10 cellular contexts compared by ENCODE assay signal in genomic region chr6:111686249-111686997, GRCh38.
DNase-seq lines count a peak whose midpoint lies in the region; ATAC-seq and TF ChIP-seq lines count a peak whose summit lies in the region.
"Had no signal": no experiment of that assay in that cellular context is flagged by ENCODE, and none has a peak within 500 bp of the region (broad histone marks: within the 10 kb centered on the region; RNA-seq: fewer than 3 reads in every experiment).

No MANE protein-coding gene starts in this region.

- TF ChIP-seq POLR2A in body of pancreas (IDR thresholded peaks at IDR 0.05), result no peak
- no peak for TF ChIP-seq POLR2A in stomach (IDR thresholded peaks at IDR 0.05)

- TF ChIP-seq CTCF in body of pancreas (IDR thresholded peaks at IDR 0.05), result no peak
- no peak for TF ChIP-seq CTCF in liver (IDR thresholded peaks at IDR 0.05; ENCODE audit: low read depth, low read length, missing input control)
- no peak for TF ChIP-seq CTCF in stomach (IDR thresholded peaks at IDR 0.05)

- no peak for DNase-seq in body of pancreas
- no peak for DNase-seq in stomach
- DNase-seq in activated naive CD4-positive, alpha-beta T cell treated with Interleukin-2 at 50 U/mL for 16 hours, result no peak
- DNase-seq in activated CD4-positive, CD25-positive, alpha-beta regulatory T cell (lab: John Stamatoyannopoulos, UW), result no peak
- DNase-seq: activated CD4-positive, alpha-beta T cell treated with anti-CD3 and anti-CD28 coated beads, Interleukin-2, amount 50 U/mL, for 4 hours; stimulated activated CD4-positive, alpha-beta T cell treated with anti-CD3 and anti-CD28 coated beads, Interleukin-1b, Interleukin-23, amount 100 ng/mL, for 48 hours had no signal

- H3K9me3 ChIP-seq in HUES48 (ENCODE audit: control insufficient read depth, insufficient read depth, low read length) (no peaks in the 10 kb centered on the region), body of pancreas (no peaks in the 10 kb centered on the region), liver (ENCODE audit: control insufficient read depth in 4 of 4, low read length in 3 of 4) (no peaks in the 10 kb centered on the region), stomach (no peaks in the 10 kb centered on the region)

- H3K27ac ChIP-seq in HUES48 (ENCODE audit: low read depth, low read length) (peak overlapping the region; percentile 61), body of pancreas (peak overlapping the region in 1 of 4 donors; percentile 23), liver (ENCODE audit: low read depth in 1 of 2, low read length in 2 of 2) (peak overlapping the region; percentile 93 to 94), stomach (peak overlapping the region in 4 of 5 donors; percentile 16 to 79 (median 70))

- H3K9ac ChIP-seq in HUES48 (ENCODE audit: low read depth, low read length) (no peak overlapping the region), liver (ENCODE audit: low read depth in 1 of 2, low read length in 2 of 2) (peak overlapping the region in 1 of 2 donors; percentile 65)

- ATAC-seq in body of pancreas (peak; percentile 27), GM18868 (IDR thresholded peaks at IDR 0.05; ENCODE audit: unreplicated experiment) (no peak), HG03354 (IDR thresholded peaks at IDR 0.05; ENCODE audit: poor library complexity, severe bottlenecking, unreplicated experiment) (no peak)

- H3K4me3 ChIP-seq in HUES48 (ENCODE audit: low read depth, low read length) (no peak overlapping the region), body of pancreas (no peak overlapping the region), liver (ENCODE audit: low read depth in 1 of 3, low read length in 3 of 3) (no peak overlapping the region), stomach (no peak overlapping the region)

- TF ChIP-seq RAD21 in liver (IDR thresholded peaks at IDR 0.05), result no peak

- intact Hi-C loops in body of pancreas (cut with DNase I), result no loop called here
- intact Hi-C loops in stomach (cut with DNase I; ENCODE audit: low total_unique reads), result no loop called here

- H3K4me1 ChIP-seq in HUES48 (ENCODE audit: control insufficient read depth, insufficient read depth, low read length), result peaks cover 7% of the 10 kb centered on the region
- H3K4me1 ChIP-seq in body of pancreas, result peaks cover 7% of the 10 kb centered on the region
- peaks cover 15 to 39% (median 21%) of the 10 kb centered on the region in 4 donors for H3K4me1 ChIP-seq in liver (ENCODE audit: control insufficient read depth in 4 of 4, insufficient read depth in 4 of 4, low read length in 3 of 4)
- H3K4me1 ChIP-seq in stomach, result peaks cover 12 to 88% (median 41%) of the 10 kb centered on the region in 4 donors

- H3K36me3 ChIP-seq in HUES48 (ENCODE audit: control insufficient read depth, insufficient read depth, low read length), result peaks cover 49% of the 10 kb centered on the region
- no peaks in the 10 kb centered on the region for H3K36me3 ChIP-seq in body of pancreas (replicated peaks in 1 of 2; ENCODE audit: insufficient read depth in 1 of 2, low read depth in 2 of 2)
- H3K36me3 ChIP-seq in liver (ENCODE audit: control insufficient read depth in 4 of 4, insufficient read depth in 3 of 4, low read depth in 1 of 4, low read length in 3 of 4), result peaks cover 0 to 1% (median 0%) of the 10 kb centered on the region in 4 donors
- H3K36me3 ChIP-seq in stomach, result peaks cover 3 to 43% (median 22%) of the 10 kb centered on the region in 4 donors

- 33 to 43% methylated on average over 17 to 20 of the region's 20 CpGs for WGBS in body of pancreas, 2 donors
- 40% methylated on average over 20 of the region's 20 CpGs for WGBS in liver
- 43 to 68% (median 56%) methylated on average over 18 to 20 of the region's 20 CpGs for WGBS in stomach, 5 donors

- H3K27me3 ChIP-seq in HUES48 (ENCODE audit: control insufficient read depth, insufficient read depth, low read length) (no peaks in the 10 kb centered on the region), body of pancreas (no peaks in the 10 kb centered on the region), liver (ENCODE audit: control insufficient read depth in 4 of 4, insufficient read depth in 4 of 4, low read length in 3 of 4) (no peaks in the 10 kb centered on the region), stomach (no peaks in the 10 kb centered on the region)

- no peak for TF ChIP-seq EP300 in stomach (IDR thresholded peaks at IDR 0.05)

TF ChIP-seq in liver, 16 proteins besides CTCF, POLR2A, EP300 and RAD21:
- TF ChIP-seq SP1 (IDR thresholded peaks at IDR 0.05) (peak; percentile 46), MAX (IDR thresholded peaks at IDR 0.05) (no peak), ZBTB33 (IDR thresholded peaks at IDR 0.05) (no peak), REST (IDR thresholded peaks at IDR 0.05) (no peak), JUND (IDR thresholded peaks at IDR 0.05) (no peak), RXRA (IDR thresholded peaks at IDR 0.05) (peak; percentile 42 to 62), HNF4A (conservative IDR thresholded peaks at IDR 0.05) (peak in 1 of 2 donors; percentile 55), HNF4G (IDR thresholded peaks at IDR 0.05) (no peak), NR2F2 (IDR thresholded peaks at IDR 0.05) (no peak), EGR1 (IDR thresholded peaks at IDR 0.05; ENCODE audit: low read depth in 2 of 2) (no peak), TAF1 (conservative IDR thresholded peaks at IDR 0.05) (no peak), FOXA2 (IDR thresholded peaks at IDR 0.05) (peak; percentile 55), GABPA (IDR thresholded peaks at IDR 0.05 in 1 of 2, conservative IDR thresholded peaks at IDR 0.05 in 1 of 2) (no peak), FOXA1 (IDR thresholded peaks at IDR 0.05) (no peak), ATF3 (IDR thresholded peaks at IDR 0.05) (no peak), YY1 (IDR thresholded peaks at IDR 0.05) (peak; percentile 58)
TF ChIP-seq in liver: peak in this region for 5.
